ENCODE assay signal across 21 cellular contexts in genomic region chr19:8539621-8540149, GRCh38. TPM values are rescaled to one million over a fixed set of nuclear protein-coding genes. Genes with fewer than 3 reads are reported as not detected.
"Had no signal": no experiment of that assay in that cellular context is flagged by ENCODE, and none has a peak within 500 bp of the region (broad histone marks: within the 10 kb centered on the region; RNA-seq: fewer than 3 reads in every experiment).

No MANE protein-coding gene starts in this region.

- H3K4me3 Mint-ChIP-seq: endodermal cell; naive thymus-derived CD8-positive, alpha-beta T cell; neural progenitor cell; stimulated activated naive CD8-positive, alpha-beta T cell treated with anti-CD3 and anti-CD28 coated beads, Interleukin-15, amount 100 ng/mL, for 72 hours had no signal

- H3K27ac Mint-ChIP-seq: endodermal cell; neural progenitor cell; stimulated activated naive B cell treated with anti-CD40 and anti-IgM and Interleukin-4, amounts not matched to agents 10 μg/mL and 1 μg/mL and 100 μg/mL, for 72 hours; stimulated activated naive CD8-positive, alpha-beta T cell treated with anti-CD3 and anti-CD28 coated beads, Interleukin-15, amount 100 ng/mL, for 72 hours had no signal

- ATAC-seq: mucosa of descending colon; naive thymus-derived CD8-positive, alpha-beta T cell; psoas muscle; sciatic nerve; stimulated activated naive B cell treated with anti-CD40 and anti-IgM and Interleukin-4, amounts not matched to agents 10 μg/mL and 1 μg/mL and 100 μg/mL, for 72 hours; stimulated activated naive CD8-positive, alpha-beta T cell treated with anti-CD3 and anti-CD28 coated beads, Interleukin-15, amount 100 ng/mL, for 72 hours had no signal

- H3K27me3 Mint-ChIP-seq: naive thymus-derived CD8-positive, alpha-beta T cell; stimulated activated naive B cell treated with anti-CD40 and anti-IgM and Interleukin-4, amounts not matched to agents 10 μg/mL and 1 μg/mL and 100 μg/mL, for 72 hours; stimulated activated naive CD8-positive, alpha-beta T cell treated with anti-CD3 and anti-CD28 coated beads, Interleukin-15, amount 100 ng/mL, for 72 hours had no signal

- H3K4me1 Mint-ChIP-seq: endodermal cell; neural progenitor cell; stimulated activated naive B cell treated with anti-CD40 and anti-IgM and Interleukin-4, amounts not matched to agents 10 μg/mL and 1 μg/mL and 100 μg/mL, for 72 hours; stimulated activated naive CD8-positive, alpha-beta T cell treated with anti-CD3 and anti-CD28 coated beads, Interleukin-15, amount 100 ng/mL, for 72 hours had no signal

- H3K9me3 Mint-ChIP-seq: endodermal cell; naive thymus-derived CD8-positive, alpha-beta T cell; neural progenitor cell; stimulated activated naive B cell treated with anti-CD40 and anti-IgM and Interleukin-4, amounts not matched to agents 10 μg/mL and 1 μg/mL and 100 μg/mL, for 72 hours; stimulated activated naive CD8-positive, alpha-beta T cell treated with anti-CD3 and anti-CD28 coated beads, Interleukin-15, amount 100 ng/mL, for 72 hours had no signal

- DNase-seq: dermis blood vessel endothelial cell; effector CD4-positive, alpha-beta T cell; endodermal cell; erythroblast; foreskin melanocyte; head of caudate nucleus; mammary epithelial cell; mucosa of descending colon; naive thymus-derived CD8-positive, alpha-beta T cell; psoas muscle; retina; spleen; stimulated activated CD4-positive, alpha-beta T cell treated with anti-CD3 and anti-CD28 coated beads, Interleukin-15, amount 100 ng/mL, for 24 hours; stimulated activated CD4-positive, alpha-beta T cell treated with anti-CD3 and anti-CD28 coated beads, Interleukin-1b, Interleukin-23, amount 100 ng/mL, for 48 hours; stimulated activated CD4-positive, alpha-beta T cell treated with anti-CD3 and anti-CD28 coated beads, Interleukin-4, amount 100 ng/mL, for 24 hours; stimulated activated naive B cell treated with anti-CD40 and anti-IgM and Interleukin-4, amounts not matched to agents 10 μg/mL and 1 μg/mL and 100 μg/mL, for 72 hours; stimulated activated naive CD8-positive, alpha-beta T cell treated with anti-CD3 and anti-CD28 coated beads, Interleukin-15, amount 100 ng/mL, for 72 hours; testis; upper lobe of right lung had no signal

RNA-seq across cellular contexts. Expression of gene PRAM1, which starts 37.2 kb away (rescaled TPM):
- total RNA-seq: dermis blood vessel endothelial cell, mammary epithelial cell had no signal
